In genomic region chr1:28160677-28161328, GRCh38 we compare ENCODE assay signal across 11 cellular contexts. TPM values are rescaled to one million over a fixed set of nuclear protein-coding genes. Genes with fewer than 3 reads are reported as not detected.
A peak's percentile ranks its signal among the peaks of the same experiment; 100 is the strongest.
DNase-seq lines count a peak whose midpoint lies in the region; ATAC-seq, FAIRE-seq and TF ChIP-seq lines count a peak whose summit lies in the region.
"Had no signal": no experiment of that assay in that cellular context is flagged by ENCODE, and none has a peak within 500 bp of the region (broad histone marks: within the 10 kb centered on the region; RNA-seq: fewer than 3 reads in every experiment).

No MANE protein-coding gene starts in this region.

- H3K4me1 Mint-ChIP-seq in activated CD4-positive, alpha-beta T cell treated with anti-CD3 and anti-CD28 coated beads, Interleukin-2, amount 10 ng/mL, durations not matched to agents 7 days and 5 days: peaks cover 1% of the 10 kb centered on the region
- peaks cover 23% of the 10 kb centered on the region for H3K4me1 Mint-ChIP-seq in stimulated activated memory B cell treated with anti-CD40 and anti-IgM and Interleukin-4, amounts not matched to agents 10 μg/mL and 1 μg/mL and 100 μg/mL, for 72 hours

- TF ChIP-seq POLR2A in endothelial cell of umbilical vein (IDR thresholded peaks at IDR 0.05; ENCODE audit: low read depth, low read length) (no peak), right lobe of liver (IDR thresholded peaks at IDR 0.05) (no peak)

- peak overlapping the region; percentile 35 for H3K9ac ChIP-seq in endothelial cell of umbilical vein (replicated peaks; ENCODE audit: extremely low read depth, insufficient read depth, low read length)

- BruUV-seq in endothelial cell of umbilical vein (replicated peaks; lab: Mats Ljungman, UMichigan): no TSS peak

- peak; percentile 96 for FAIRE-seq in endothelial cell of umbilical vein (lab: Jason Lieb, UNC)

- no peak overlapping the region for H3K4me3 ChIP-seq in endothelial cell of umbilical vein (replicated peaks in 1 of 3; ENCODE audit: insufficient read depth in 1 of 3, low read depth in 1 of 3, low read length in 3 of 3)
- H3K4me3 ChIP-seq in right lobe of liver: no peak overlapping the region
- H3K4me3 ChIP-seq in upper lobe of right lung: no peak overlapping the region

- TF ChIP-seq CTCF in endothelial cell of umbilical vein (IDR thresholded peaks at IDR 0.05; ENCODE audit: extremely low read depth in 1 of 2, insufficient read depth in 1 of 2, low read depth in 1 of 2, low read length in 2 of 2): no peak
- TF ChIP-seq CTCF in right lobe of liver (IDR thresholded peaks at IDR 0.05): no peak
- no peak for TF ChIP-seq CTCF in upper lobe of right lung (IDR thresholded peaks at IDR 0.05)

- CTCF ChIA-PET in activated CD4-positive, alpha-beta T cell treated with anti-CD3 and anti-CD28 coated beads, Interleukin-2, amount 10 ng/mL, durations not matched to agents 7 days and 5 days (lab: Charles Lee): interaction anchor here (0.6 to 1.1 kb wide), 5 partner anchors 7 to 44 kb away, joined by 3 to 6 read pairs (median 4); no protein-coding TSS in a partner anchor
- CTCF ChIA-PET in endothelial cell of umbilical vein (lab: Charles Lee): interaction anchor here (0.9 to 1.9 kb wide), 6 partner anchors 12 to 69 kb away, joined by 3 to 12 read pairs (median 4); no protein-coding TSS in a partner anchor

- dilution Hi-C loops in endothelial cell of umbilical vein (cut with MboI; ENCODE audit: extremely low pct_ligation_motif_present, low sequenced_read_pairs): no loop called here

- DNase-seq in activated CD4-positive, alpha-beta T cell treated with anti-CD3 and anti-CD28 coated beads, Interleukin-2, amount 10 ng/mL, durations not matched to agents 7 days and 5 days: no peak
- no peak for DNase-seq in activated CD4-positive, alpha-beta T cell treated with anti-CD3 and anti-CD28 coated beads for 4 hours
- peak; percentile 89 for DNase-seq in endothelial cell of umbilical vein (ENCODE audit: low read depth, low spot score)
- no peak for DNase-seq in right lobe of liver
- no peak for DNase-seq in upper lobe of right lung
- DNase-seq in stimulated activated naive CD4-positive, alpha-beta T cell (lab: John Stamatoyannopoulos, UW): no peak
- DNase-seq in NCI-H146 treated with DMSO at 0.1 percent for 48 hours (lab: John Stamatoyannopoulos, UW; ENCODE audit: unreplicated experiment): no peak
- DNase-seq: effector memory CD4-positive, alpha-beta T cell; NCI-H1417 had no signal

- H4K20me1 ChIP-seq in endothelial cell of umbilical vein (replicated peaks; ENCODE audit: control insufficient read depth, extremely low read depth, insufficient read depth, low read length): no peaks in the 10 kb centered on the region

- peaks cover under 1% of the 10 kb centered on the region for H3K9me3 Mint-ChIP-seq in activated CD4-positive, alpha-beta T cell treated with anti-CD3 and anti-CD28 coated beads, Interleukin-2, amount 10 ng/mL, durations not matched to agents 7 days and 5 days
- H3K9me3 Mint-ChIP-seq in stimulated activated memory B cell treated with anti-CD40 and anti-IgM and Interleukin-4, amounts not matched to agents 10 μg/mL and 1 μg/mL and 100 μg/mL, for 72 hours: no peaks in the 10 kb centered on the region

- POLR2A ChIA-PET in activated CD4-positive, alpha-beta T cell treated with anti-CD3 and anti-CD28 coated beads, Interleukin-2, amount 10 ng/mL, durations not matched to agents 7 days and 5 days (lab: Charles Lee): interaction anchor here (0.6 kb wide), 1 partner anchor 1315 kb away, joined by 3 read pairs; no protein-coding TSS in a partner anchor
- POLR2A ChIA-PET in endothelial cell of umbilical vein (lab: Charles Lee): interaction anchor here (0.7 to 1.0 kb wide), 3 partner anchors 27 to 421 kb away, joined by 3 to 4 read pairs (median 3); no protein-coding TSS in a partner anchor

- H3K27me3 Mint-ChIP-seq in activated CD4-positive, alpha-beta T cell treated with anti-CD3 and anti-CD28 coated beads, Interleukin-2, amount 10 ng/mL, durations not matched to agents 7 days and 5 days: peaks cover 55% of the 10 kb centered on the region
- H3K27me3 Mint-ChIP-seq in stimulated activated memory B cell treated with anti-CD40 and anti-IgM and Interleukin-4, amounts not matched to agents 10 μg/mL and 1 μg/mL and 100 μg/mL, for 72 hours: no peaks in the 10 kb centered on the region

- no peaks in the 10 kb centered on the region for H3K36me3 ChIP-seq in endothelial cell of umbilical vein (ENCODE audit: control insufficient read depth in 2 of 2, extremely low read depth in 1 of 2, insufficient read depth in 2 of 2, low read length in 2 of 2)
- H3K36me3 ChIP-seq in right lobe of liver: no peaks in the 10 kb centered on the region
- H3K36me3 ChIP-seq in upper lobe of right lung: no peaks in the 10 kb centered on the region

- peaks cover 6% of the 10 kb centered on the region for H3K4me1 ChIP-seq in endothelial cell of umbilical vein (ENCODE audit: control insufficient read depth, extremely low read depth, insufficient read depth, low read length)
- peaks cover 0 to 3% (median 0%) of the 10 kb centered on the region in 4 donors for H3K4me1 ChIP-seq in right lobe of liver
- H3K4me1 ChIP-seq in upper lobe of right lung: peaks cover 38% of the 10 kb centered on the region

- H3K27ac ChIP-seq in endothelial cell of umbilical vein (ENCODE audit: insufficient read depth, low read depth, low read length) (peak overlapping the region; percentile 89), right lobe of liver (peak overlapping the region in 2 of 3 donors; percentile 40 to 43), upper lobe of right lung (peak overlapping the region; percentile 67)
- H3K27ac ChIP-seq: 22Rv1 had no signal

- peak overlapping the region; percentile 15 for H3K27ac Mint-ChIP-seq in activated CD4-positive, alpha-beta T cell treated with anti-CD3 and anti-CD28 coated beads, Interleukin-2, amount 10 ng/mL, durations not matched to agents 7 days and 5 days
- no peak overlapping the region for H3K27ac Mint-ChIP-seq in stimulated activated memory B cell treated with anti-CD40 and anti-IgM and Interleukin-4, amounts not matched to agents 10 μg/mL and 1 μg/mL and 100 μg/mL, for 72 hours

- H3K9me3 ChIP-seq in endothelial cell of umbilical vein (replicated peaks; ENCODE audit: control insufficient read depth, insufficient read depth, low read length): no peaks in the 10 kb centered on the region
- H3K9me3 ChIP-seq in right lobe of liver: no peaks in the 10 kb centered on the region
- H3K9me3 ChIP-seq in upper lobe of right lung: no peaks in the 10 kb centered on the region

- no peaks in the 10 kb centered on the region for H3K79me2 ChIP-seq in endothelial cell of umbilical vein (ENCODE audit: control insufficient read depth, insufficient read depth, low read length)

- no peaks in the 10 kb centered on the region for H3K27me3 ChIP-seq in endothelial cell of umbilical vein (ENCODE audit: control insufficient read depth in 2 of 2, insufficient read depth in 2 of 2, low read length in 2 of 2)
- H3K27me3 ChIP-seq in right lobe of liver: no peaks in the 10 kb centered on the region
- no peaks in the 10 kb centered on the region for H3K27me3 ChIP-seq in upper lobe of right lung

- no peaks in the 10 kb centered on the region for H3K36me3 Mint-ChIP-seq in activated CD4-positive, alpha-beta T cell treated with anti-CD3 and anti-CD28 coated beads, Interleukin-2, amount 10 ng/mL, durations not matched to agents 7 days and 5 days (ENCODE audit: low read depth)
- H3K36me3 Mint-ChIP-seq in stimulated activated memory B cell treated with anti-CD40 and anti-IgM and Interleukin-4, amounts not matched to agents 10 μg/mL and 1 μg/mL and 100 μg/mL, for 72 hours: peaks cover 8% of the 10 kb centered on the region

- no peaks in the 10 kb centered on the region for H3K9me1 ChIP-seq in endothelial cell of umbilical vein (replicated peaks; ENCODE audit: control insufficient read depth, extremely low read depth, insufficient read depth, low read length)

- intact Hi-C loops in endothelial cell of umbilical vein (cut with micrococcal nuclease): loop anchor here (1.0 to 5.0 kb wide), 2 partner anchors 49 to 73 kb away; partner anchors contain the start of gene EYA3
- intact Hi-C loops in right lobe of liver (cut with DNase I): no loop called here
- intact Hi-C loops in upper lobe of right lung (cut with DNase I): no loop called here

- no peak overlapping the region for H3K4me3 Mint-ChIP-seq in activated CD4-positive, alpha-beta T cell treated with anti-CD3 and anti-CD28 coated beads, Interleukin-2, amount 10 ng/mL, durations not matched to agents 7 days and 5 days
- H3K4me3 Mint-ChIP-seq in stimulated activated memory B cell treated with anti-CD40 and anti-IgM and Interleukin-4, amounts not matched to agents 10 μg/mL and 1 μg/mL and 100 μg/mL, for 72 hours: no peak overlapping the region

- 58% methylated on average over 3 of the region's 5 CpGs for WGBS in right lobe of liver (ENCODE audit: insufficient coverage, low coverage, low lambda C conversion rate, missing lambda C conversion rate)

- H3K4me2 ChIP-seq in endothelial cell of umbilical vein (ENCODE audit: insufficient read depth, low read length): peak overlapping the region; percentile 49

- ATAC-seq in right lobe of liver (peak; percentile 37 to 55 (median 50)), upper lobe of right lung (peak; percentile 68)
- ATAC-seq in stimulated activated memory B cell treated with anti-CD40 and anti-IgM and Interleukin-4, amounts not matched to agents 10 μg/mL and 1 μg/mL and 100 μg/mL, for 72 hours: no peak

- peak overlapping the region; percentile 90 for H2AFZ ChIP-seq in endothelial cell of umbilical vein (ENCODE audit: low read depth, low read length)

TF ChIP-seq in endothelial cell of umbilical vein, 7 proteins besides CTCF, POLR2A, EP300 and RAD21 (continues in another document):
- TF ChIP-seq MYC (IDR thresholded peaks at IDR 0.05; ENCODE audit: low read depth, low read length): no peak
- TF ChIP-seq POLR2AphosphoS5 (IDR thresholded peaks at IDR 0.05; ENCODE audit: insufficient read depth, low read depth, low read length): peak; percentile 70
- TF ChIP-seq GATA2 (IDR thresholded peaks at IDR 0.05; ENCODE audit: insufficient read depth, insufficient read length, low read depth, low read length): peak; percentile 25
- peak; percentile 52 for TF ChIP-seq JUN (IDR thresholded peaks at IDR 0.05; ENCODE audit: borderline replicate concordance, insufficient read depth, insufficient read length, low read depth)

RNA-seq across cellular contexts. Expression of gene PTAFR, which starts 15.7 kb away (rescaled TPM):
- under 1 TPM; 0.20 to 0.56 TPM for total RNA-seq in activated CD4-positive, alpha-beta T cell treated with anti-CD3 and anti-CD28 coated beads, Interleukin-2, amount 10 ng/mL, durations not matched to agents 7 days and 5 days
- total RNA-seq in endothelial cell of umbilical vein (0.18 and 0.20 TPM in 2 replicates), right lobe of liver (1 to 10 TPM in 5 of 6 experiments, under 1 TPM in 1; 0.90 to 5.2 (median 1.9) TPM), upper lobe of right lung (31.6 TPM)
- 0.32 and 0.33 TPM in 2 replicates for polyA plus RNA-seq in endothelial cell of umbilical vein
- polyA plus RNA-seq in endothelial cell of umbilical vein (2011; cell fraction: cytosol; rRNA removed): 0.16 and 0.31 TPM in 2 replicates
- 0.28 and 0.31 TPM in 2 replicates for polyA plus RNA-seq in endothelial cell of umbilical vein (2011; cell fraction: nucleus; rRNA removed)
- polyA plus RNA-seq in endothelial cell of umbilical vein (2012): 0.24 and 0.27 TPM in 2 replicates
- polyA minus RNA-seq in endothelial cell of umbilical vein: 0.12 and 0.28 TPM in 2 replicates
- not detected for polyA minus RNA-seq in endothelial cell of umbilical vein (2011; cell fraction: cytosol; rRNA and poly(A)+ RNA removed)
- 0.10 TPM in 1 of 2 replicates, not detected in the other for polyA minus RNA-seq in endothelial cell of umbilical vein (2011; cell fraction: nucleus; rRNA and poly(A)+ RNA removed)
